In genomic region chr5:8949908-8950307, GRCh38 we compare ENCODE assay signal across 12 cellular contexts.
DNase-seq lines count a peak whose midpoint lies in the region; ATAC-seq and TF ChIP-seq lines count a peak whose summit lies in the region.
"Had no signal": no experiment of that assay in that cellular context is flagged by ENCODE, and none has a peak within 500 bp of the region (broad histone marks: within the 10 kb centered on the region; RNA-seq: fewer than 3 reads in every experiment).

No MANE protein-coding gene starts in this region.

- peak overlapping the region; percentile 49 for H3K4me3 ChIP-seq in DOHH2 (ENCODE audit: low read length)
- H3K4me3 ChIP-seq in naive thymus-derived CD4-positive, alpha-beta T cell (ENCODE audit: low read length), result no peak overlapping the region
- H3K4me3 ChIP-seq: cardiac muscle cell, uterus had no signal

- H3K4me2 ChIP-seq in DOHH2 (ENCODE audit: low read length), result peak overlapping the region; percentile 61

- H3F3A ChIP-seq in DOHH2 (ENCODE audit: control insufficient read depth, insufficient read depth), result peaks cover 25% of the 10 kb centered on the region

- H3K9me2 ChIP-seq in DOHH2 (replicated peaks; ENCODE audit: control insufficient read depth, low read length), result no peaks in the 10 kb centered on the region

- no peaks in the 10 kb centered on the region for H4K20me1 ChIP-seq in DOHH2 (ENCODE audit: control insufficient read depth, insufficient read depth, low read depth, low read length)

- H3K36me3 ChIP-seq in DOHH2 (ENCODE audit: control insufficient read depth, low read length), result no peaks in the 10 kb centered on the region
- H3K36me3 ChIP-seq in naive thymus-derived CD4-positive, alpha-beta T cell (ENCODE audit: control insufficient read depth in 2 of 3, insufficient read depth in 3 of 3, low read length in 3 of 3), result no peaks in the 10 kb centered on the region
- H3K36me3 ChIP-seq: cardiac muscle cell, uterus had no signal

- peaks cover 61% of the 10 kb centered on the region for H3K4me1 ChIP-seq in DOHH2 (ENCODE audit: control insufficient read depth, low read length)
- no peaks in the 10 kb centered on the region for H3K4me1 ChIP-seq in naive thymus-derived CD4-positive, alpha-beta T cell (ENCODE audit: control insufficient read depth in 2 of 2, insufficient read depth in 2 of 2, low read length in 2 of 2)
- H3K4me1 ChIP-seq: uterus had no signal

- intact Hi-C loops in naive thymus-derived CD4-positive, alpha-beta T cell (cut with micrococcal nuclease), result no loop called here

- peak overlapping the region; percentile 88 for H3K27ac ChIP-seq in DOHH2 (ENCODE audit: low read depth, low read length)
- no peak overlapping the region for H3K27ac ChIP-seq in naive thymus-derived CD4-positive, alpha-beta T cell (ENCODE audit: low read depth, low read length)
- H3K27ac ChIP-seq: cardiac muscle cell, uterus had no signal

- no peak overlapping the region for H3K27ac Mint-ChIP-seq in naive thymus-derived CD4-positive, alpha-beta T cell

- H3K4me1 Mint-ChIP-seq in naive thymus-derived CD4-positive, alpha-beta T cell, result no peaks in the 10 kb centered on the region

- CTCF ChIA-PET in naive thymus-derived CD4-positive, alpha-beta T cell (lab: Charles Lee), result interaction anchor here (0.5 kb wide), 1 partner anchor 41 kb away, joined by 3 read pairs; no protein-coding TSS in a partner anchor

- no peaks in the 10 kb centered on the region for H3K27me3 Mint-ChIP-seq in naive thymus-derived CD4-positive, alpha-beta T cell

- no peaks in the 10 kb centered on the region for H3K27me3 ChIP-seq in DOHH2 (ENCODE audit: control insufficient read depth, low read length)
- no peaks in the 10 kb centered on the region for H3K27me3 ChIP-seq in naive thymus-derived CD4-positive, alpha-beta T cell (ENCODE audit: control insufficient read depth in 2 of 2, insufficient read depth in 2 of 2, low read length in 2 of 2)
- H3K27me3 ChIP-seq: cardiac muscle cell, uterus had no signal

- H3K79me2 ChIP-seq in DOHH2 (ENCODE audit: control insufficient read depth, low read length), result no peaks in the 10 kb centered on the region

- DNase-seq in GM19240 (ENCODE audit: insufficient read length, low spot score) (peak; percentile 1), NCI-H510A (lab: John Stamatoyannopoulos, UW) (no peak), CD1c-positive myeloid dendritic cell (ENCODE audit: extremely low spot score) (no peak), medulla oblongata (ENCODE audit: extremely low spot score) (no peak)
- no peak for DNase-seq in naive thymus-derived CD4-positive, alpha-beta T cell
- DNase-seq: NCI-H2081 treated with DMSO at 0.1 percent for 48 hours, uterus had no signal

- no peaks in the 10 kb centered on the region for H3K36me3 Mint-ChIP-seq in naive thymus-derived CD4-positive, alpha-beta T cell

- POLR2A ChIA-PET in naive thymus-derived CD4-positive, alpha-beta T cell (lab: Charles Lee), result no interaction called here

- no peak for TF ChIP-seq CTCF in DOHH2 (IDR thresholded peaks at IDR 0.05; ENCODE audit: low read depth, low read length, poor library complexity, severe bottlenecking)

- H3K4me3 Mint-ChIP-seq in naive thymus-derived CD4-positive, alpha-beta T cell, result no peak overlapping the region

- H3K9me3 ChIP-seq in DOHH2 (ENCODE audit: control insufficient read depth, insufficient read depth, low read length), result no peaks in the 10 kb centered on the region
- peaks cover 0 to 3% (median 0%) of the 10 kb centered on the region in 3 experiments for H3K9me3 ChIP-seq in naive thymus-derived CD4-positive, alpha-beta T cell (ENCODE audit: control insufficient read depth in 2 of 3, low read length in 3 of 3)
- H3K9me3 ChIP-seq: uterus had no signal

- ATAC-seq in HG02642 (IDR thresholded peaks at IDR 0.05; ENCODE audit: poor library complexity, unreplicated experiment) (peak; percentile 96), HG03439 (IDR thresholded peaks at IDR 0.05; ENCODE audit: unreplicated experiment) (peak; percentile 74)
- no peak for ATAC-seq in naive thymus-derived CD4-positive, alpha-beta T cell
- ATAC-seq: Panc1 had no signal

- peaks cover 0 to 10% (median 3%) of the 10 kb centered on the region in 11 donors for H3K9me3 Mint-ChIP-seq in naive thymus-derived CD4-positive, alpha-beta T cell
